8 cellular contexts compared by ENCODE assay signal in the genomic region with DNA sequence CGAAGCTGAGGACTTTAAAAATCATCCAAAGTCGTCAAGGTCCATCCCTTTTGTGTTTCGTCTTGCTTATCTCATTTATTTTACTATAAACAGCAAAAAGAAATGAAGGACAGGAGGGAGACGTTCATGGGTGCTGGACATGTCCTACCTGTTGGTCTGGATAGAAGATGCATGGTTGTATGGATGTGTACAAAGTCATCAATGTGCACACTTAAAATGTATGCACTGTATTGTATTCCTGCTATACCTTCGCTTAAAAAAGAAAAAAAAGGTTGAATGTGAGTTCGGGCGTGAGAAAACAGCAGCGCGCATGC. TPM values are rescaled to one million over a fixed set of nuclear protein-coding genes. Genes with fewer than 3 reads are reported as not detected.
A peak's percentile ranks its signal among the peaks of the same experiment; 100 is the strongest.
DNase-seq lines count a peak whose midpoint lies in the region; ATAC-seq, FAIRE-seq and TF ChIP-seq lines count a peak whose summit lies in the region.

No MANE protein-coding gene starts in this region.

- ATAC-seq in GM23338 (no peak), right cardiac atrium (no peak), HG02678 (IDR thresholded peaks at IDR 0.05; ENCODE audit: unreplicated experiment) (no peak), esophagus mucosa (no peak)

- no peak overlapping the region for H3K27ac ChIP-seq in GM23338 (ENCODE audit: low read depth)
- peak overlapping the region; percentile 21 for H3K27ac ChIP-seq in right cardiac atrium (ENCODE audit: low read length)
- peak overlapping the region; percentile 9 to 94 for H3K27ac ChIP-seq in small intestine (ENCODE audit: low read depth in 1 of 2, low read length in 1 of 2)

- H3K27me3 ChIP-seq in GM23338 (ENCODE audit: insufficient read depth) (no peaks in the 10 kb centered on the region; the same call in 1 of the 2 replicates), right cardiac atrium (ENCODE audit: control insufficient read depth, insufficient read depth) (no peaks in the 10 kb centered on the region), small intestine (ENCODE audit: control insufficient read depth in 2 of 2, insufficient read depth in 2 of 2, low read length in 2 of 2) (no peaks in the 10 kb centered on the region)

- DNase-seq in GM23338 (ENCODE audit: low spot score) (no peak), right cardiac atrium (no peak), small intestine (peak; percentile 19), retina (no peak), GF-D8 (lab: John Stamatoyannopoulos, UW) (no peak)

- TF ChIP-seq CTCF in GM23338 (conservative IDR thresholded peaks at IDR 0.05; ENCODE audit: low read depth in 2 of 2) (no peak), WI38 (IDR thresholded peaks at IDR 0.05; ENCODE audit: low read depth, low read length) (no peak)

- peak overlapping the region; percentile 78 for H2AFZ ChIP-seq in GM23338

- peak overlapping the region; percentile 81 for H3K4me3 Mint-ChIP-seq in GM23338

- intact Hi-C loops in right cardiac atrium (cut with DNase I) = loop anchor here in 1 of 4 donors (5.0 kb wide), 1 partner anchor 67 kb away; a partner anchor contains a TSS

- peak overlapping the region; percentile 63; the same call in 1 of the 2 replicates for H3K27ac Mint-ChIP-seq in GM23338

- H3K4me1 Mint-ChIP-seq in GM23338 = peaks cover 8% of the 10 kb centered on the region

- no peaks in the 10 kb centered on the region for H3K9me2 ChIP-seq in GM23338 (ENCODE audit: insufficient read depth)

- 7% methylated on average over 9 of the region's 9 CpGs for WGBS in right cardiac atrium
- WGBS in small intestine, 3 donors = 3 to 10% (median 6%) methylated on average over 9 of the region's 9 CpGs

- peaks cover 23% of the 10 kb centered on the region for H3K79me2 ChIP-seq in GM23338 (replicated peaks; ENCODE audit: insufficient read depth)

- no peak for FAIRE-seq in small intestine (lab: Jason Lieb, UNC)

- H3K4me1 ChIP-seq in GM23338 (ENCODE audit: insufficient read depth) (peaks cover 14% of the 10 kb centered on the region; the same call in 1 of the 2 replicates), right cardiac atrium (ENCODE audit: control insufficient read depth, insufficient read depth, low read length) (no peaks in the 10 kb centered on the region), small intestine (ENCODE audit: control insufficient read depth in 2 of 2, insufficient read depth in 1 of 2, low read depth in 1 of 2, low read length in 1 of 2) (peaks cover 0 to 2% of the 10 kb centered on the region in 2 donors)

- no peaks in the 10 kb centered on the region for H3F3A ChIP-seq in GM23338 (replicated peaks; ENCODE audit: low read depth)

- peaks cover 5% of the 10 kb centered on the region for H3K27me3 Mint-ChIP-seq in GM23338 (ENCODE audit: insufficient read depth, low read depth, poor library complexity)

- H3K9me3 Mint-ChIP-seq in GM23338 = peaks cover 3% of the 10 kb centered on the region; the same call in 1 of the 3 replicates

- H3K36me3 ChIP-seq in GM23338 (ENCODE audit: insufficient read depth) (no peaks in the 10 kb centered on the region), small intestine (ENCODE audit: control insufficient read depth in 2 of 2, insufficient read depth in 2 of 2, low read length in 2 of 2) (no peaks in the 10 kb centered on the region)

- H3K4me3 ChIP-seq in GM23338 (peak overlapping the region; percentile 75), WI38 (ENCODE audit: low read depth, low read length) (peak overlapping the region; percentile 85), right cardiac atrium (ENCODE audit: low read length) (peak overlapping the region; percentile 41), small intestine (ENCODE audit: low read depth in 1 of 2, low read length in 2 of 2) (peak overlapping the region in 1 of 2 donors; percentile 72)

- H3K36me3 Mint-ChIP-seq in GM23338 (ENCODE audit: low read depth) = peaks cover 3% of the 10 kb centered on the region; the same call in 2 of the 3 replicates

- no peaks in the 10 kb centered on the region for H3K9me3 ChIP-seq in right cardiac atrium (ENCODE audit: control insufficient read depth, low read length)
- H3K9me3 ChIP-seq in small intestine (ENCODE audit: control insufficient read depth, low read depth) = no peaks in the 10 kb centered on the region

- H3K4me2 ChIP-seq in GM23338 = peak overlapping the region; percentile 99

- no peaks in the 10 kb centered on the region; the same call in 1 of the 2 replicates for H4K20me1 ChIP-seq in GM23338 (replicated peaks; ENCODE audit: insufficient read depth)

TF ChIP-seq in GM23338, 12 proteins besides CTCF, POLR2A, EP300 and RAD21:
- TF ChIP-seq NANOG (IDR thresholded peaks at IDR 0.05; ENCODE audit: borderline replicate concordance) (no peak), ZNF114 (CRISPR knock-in tag; IDR thresholded peaks at IDR 0.05) (no peak), CREB1 (CRISPR knock-in tag; IDR thresholded peaks at IDR 0.05; ENCODE audit: low read depth) (no peak), POLR2AphosphoS5 (IDR thresholded peaks at IDR 0.05; ENCODE audit: low read depth) (no peak), ZNF331 (CRISPR knock-in tag; IDR thresholded peaks at IDR 0.05; ENCODE audit: low read depth) (no peak), STAT1 (IDR thresholded peaks at IDR 0.05; ENCODE audit: unreplicated experiment) (no peak)
- TF ChIP-seq, protein P1, sequence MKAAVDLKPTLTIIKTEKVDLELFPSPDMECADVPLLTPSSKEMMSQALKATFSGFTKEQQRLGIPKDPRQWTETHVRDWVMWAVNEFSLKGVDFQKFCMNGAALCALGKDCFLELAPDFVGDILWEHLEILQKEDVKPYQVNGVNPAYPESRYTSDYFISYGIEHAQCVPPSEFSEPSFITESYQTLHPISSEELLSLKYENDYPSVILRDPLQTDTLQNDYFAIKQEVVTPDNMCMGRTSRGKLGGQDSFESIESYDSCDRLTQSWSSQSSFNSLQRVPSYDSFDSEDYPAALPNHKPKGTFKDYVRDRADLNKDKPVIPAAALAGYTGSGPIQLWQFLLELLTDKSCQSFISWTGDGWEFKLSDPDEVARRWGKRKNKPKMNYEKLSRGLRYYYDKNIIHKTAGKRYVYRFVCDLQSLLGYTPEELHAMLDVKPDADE (IDR thresholded peaks at IDR 0.05) = no peak

RNA-seq across cellular contexts. Expression of a gene that starts 0.3 kb away (rescaled TPM):
- 33.7 and 35.2 TPM in 2 replicates for total RNA-seq in GM23338 (2014; rRNA removed; shearing (Covaris generic))
- polyA plus RNA-seq in GM23338 (2016; fragmentation: Nextera tagmentation; extraction: Ambion mirVana) = 23.9 and 26.5 TPM in 2 replicates
- total RNA-seq in right cardiac atrium = 1 to 10 TPM; 7.5 to 9.1 (median 8.4) TPM
- polyA plus RNA-seq in right cardiac atrium = 7.0 TPM
- 10 to 100 TPM; 13.1 to 19.5 (median 17.2) TPM for polyA plus RNA-seq in small intestine
- total RNA-seq in esophagus mucosa = 9.8 TPM

RNA-seq across cellular contexts. Expression of a gene that starts 6.0 kb away (rescaled TPM):
- total RNA-seq in GM23338 (2014; rRNA removed; shearing (Covaris generic)) = 58.2 and 61.6 TPM in 2 replicates
- polyA plus RNA-seq in GM23338 (2016; fragmentation: Nextera tagmentation; extraction: Ambion mirVana) (63.4 and 73.8 TPM in 2 replicates), right cardiac atrium (73.4 TPM), small intestine (10 to 100 TPM; 36.0 to 48.0 (median 42.4) TPM)
- total RNA-seq in right cardiac atrium (10 to 100 TPM; 51.9 to 58.6 (median 54.1) TPM), esophagus mucosa (28.1 TPM)

RNA-seq across cellular contexts. Expression of a gene that starts 22.0 kb away (rescaled TPM):
- total RNA-seq in GM23338 (2014; rRNA removed; shearing (Covaris generic)) = 0.43 TPM in 1 of 2 replicates, not detected in the other
- 0.32 TPM in 1 of 2 replicates, not detected in the other for polyA plus RNA-seq in GM23338 (2016; fragmentation: Nextera tagmentation; extraction: Ambion mirVana)
- 1 to 10 TPM in 1 of 4 donors, not detected in 3; 1.5 TPM for total RNA-seq in right cardiac atrium
- polyA plus RNA-seq in right cardiac atrium = 0.16 TPM
- 10 to 100 TPM; 33.9 to 63.5 (median 48.1) TPM for polyA plus RNA-seq in small intestine
- total RNA-seq in esophagus mucosa = 1,144 TPM

Comparison
In these comparisons a context has a peak if more than half of its experiments do, and no peak if none do; other contexts are left out.
1. RNA of a gene that starts 22.0 kb away (total RNA-seq): 1,144 TPM in esophagus mucosa (single experiment); 1.5 TPM in right cardiac atrium and 0.43 TPM in GM23338; every median in the first group is over 100 times any median in the second.